Comparison of ENCODE assay signal across 8 cellular contexts in genomic region chr1:9292361-9293240, GRCh38. TPM values are rescaled to one million over a fixed set of nuclear protein-coding genes. Genes with fewer than 3 reads are reported as not detected.
DNase-seq lines count a peak whose midpoint lies in the region; ATAC-seq and TF ChIP-seq lines count a peak whose summit lies in the region.

SPSB1 (plus strand) TSS chr1:9292894; CDS start chr1:9355892, 62,998 bp downstream.

- ATAC-seq in activated T-cell treated with anti-CD3 and anti-CD28 coated beads, Interleukin-2, amount 50 U/mL, for 4 hours: peak; percentile 53 to 54
- ATAC-seq in HG03159 (IDR thresholded peaks at IDR 0.05; ENCODE audit: unreplicated experiment): no peak

- H3K4me1 Mint-ChIP-seq in HFFc6 (ENCODE audit: low read depth): peaks cover 25% of the 10 kb centered on the region
- peaks cover 23% of the 10 kb centered on the region for H3K4me1 Mint-ChIP-seq in activated T-cell treated with anti-CD3 and anti-CD28 coated beads, Interleukin-2, amount 50 U/mL, for 4 hours (ENCODE audit: low read depth)

- H3K27me3 ChIP-seq in OCI-LY1 (ENCODE audit: insufficient read depth, low read length) (peaks cover 5% of the 10 kb centered on the region; the same call in 1 of the 2 replicates), esophagus muscularis mucosa (no peaks in the 10 kb centered on the region), muscle layer of colon (ENCODE audit: control insufficient read depth in 1 of 2, insufficient read depth in 2 of 2, low read length in 2 of 2) (no peaks in the 10 kb centered on the region)

- H3K79me2 ChIP-seq in OCI-LY1 (ENCODE audit: insufficient read depth, low read length): peaks cover 27% of the 10 kb centered on the region; the same call in 1 of the 2 replicates

- intact Hi-C loops in esophagus muscularis mucosa (cut with DNase I): no loop called here

- H3K36me3 Mint-ChIP-seq in HFFc6 (ENCODE audit: low read depth): peaks cover 16% of the 10 kb centered on the region; the same call in 1 of the 2 replicates
- peaks cover 8% of the 10 kb centered on the region for H3K36me3 Mint-ChIP-seq in activated T-cell treated with anti-CD3 and anti-CD28 coated beads, Interleukin-2, amount 50 U/mL, for 4 hours (ENCODE audit: insufficient read depth)

- H3K4me1 ChIP-seq in OCI-LY1 (ENCODE audit: insufficient read depth, low read length, severe bottlenecking): peaks cover 33% of the 10 kb centered on the region
- H3K4me1 ChIP-seq in esophagus muscularis mucosa: peaks cover 40 to 65% (median 64%) of the 10 kb centered on the region in 4 donors
- peaks cover 41% of the 10 kb centered on the region for H3K4me1 ChIP-seq in muscle layer of colon (ENCODE audit: insufficient read depth, low read length)

- H3K36me3 ChIP-seq in OCI-LY1 (ENCODE audit: insufficient read depth, low read length): peaks cover 8% of the 10 kb centered on the region; the same call in 1 of the 2 replicates
- peaks cover 0 to 5% (median 0%) of the 10 kb centered on the region in 4 donors for H3K36me3 ChIP-seq in esophagus muscularis mucosa
- no peaks in the 10 kb centered on the region for H3K36me3 ChIP-seq in muscle layer of colon (ENCODE audit: insufficient read depth, low read length)

- no peak within 1 kb of the TSS for H2AFZ ChIP-seq in OCI-LY1 (ENCODE audit: low read length)

- no CpG with 5 or more reads among the region's 119 CpGs for WGBS in esophagus muscularis mucosa

- peak within 1 kb of the TSS; percentile 62 for H3K27ac Mint-ChIP-seq in HFFc6

- DNase-seq in DMS 273 (lab: John Stamatoyannopoulos, UW; ENCODE audit: unreplicated experiment): peak; percentile 86
- peak; percentile 71 for DNase-seq in HFFc6
- DNase-seq in activated T-cell treated with anti-CD3 and anti-CD28 coated beads, Interleukin-2, amount 50 U/mL, for 4 hours: peak; percentile 59
- DNase-seq in esophagus muscularis mucosa (ENCODE audit: extremely low spot score): no peak
- DNase-seq in stimulated activated naive CD4-positive, alpha-beta T cell treated with Interleukin-2 at 50 U/mL for 16 hours (lab: John Stamatoyannopoulos, UW): peak; percentile 54

- H3K9me3 ChIP-seq in OCI-LY1 (ENCODE audit: low read length) (peaks cover 4% of the 10 kb centered on the region), esophagus muscularis mucosa (peaks cover 0 to 17% (median 13%) of the 10 kb centered on the region in 4 donors), muscle layer of colon (ENCODE audit: low read length) (peaks cover 7% of the 10 kb centered on the region)

- no peak for TF ChIP-seq EP300 in esophagus muscularis mucosa (IDR thresholded peaks at IDR 0.05)

- peak; percentile 46 for TF ChIP-seq POLR2A in esophagus muscularis mucosa (IDR thresholded peaks at IDR 0.05; ENCODE audit: low read depth)

- H3K4me3 ChIP-seq in OCI-LY1 (ENCODE audit: low read depth, low read length, poor library complexity, severe bottlenecking) (peak within 1 kb of the TSS; percentile 75), esophagus muscularis mucosa (peak within 1 kb of the TSS; percentile 76 to 98 (median 96)), muscle layer of colon (ENCODE audit: low read depth in 1 of 2, low read length in 2 of 2) (peak within 1 kb of the TSS; percentile 76 to 89)

- H3K9me2 ChIP-seq in OCI-LY1 (ENCODE audit: low read depth, low read length): no peaks in the 10 kb centered on the region

- no peaks in the 10 kb centered on the region for H3F3A ChIP-seq in OCI-LY1 (ENCODE audit: insufficient read depth, low read length)

- H3K27me3 Mint-ChIP-seq in HFFc6 (ENCODE audit: insufficient read depth): no peaks in the 10 kb centered on the region
- peaks cover 2% of the 10 kb centered on the region for H3K27me3 Mint-ChIP-seq in activated T-cell treated with anti-CD3 and anti-CD28 coated beads, Interleukin-2, amount 50 U/mL, for 4 hours (ENCODE audit: low read depth)

- H3K27ac ChIP-seq in OCI-LY1 (ENCODE audit: low read depth, low read length, poor library complexity, severe bottlenecking) (no peak within 1 kb of the TSS), esophagus muscularis mucosa (replicated peaks in 1 of 4) (peak within 1 kb of the TSS; percentile 93 to 99 (median 98)), muscle layer of colon (ENCODE audit: low read depth, low read length) (peak within 1 kb of the TSS; percentile 92)

- H3K4me3 Mint-ChIP-seq in HFFc6: peak within 1 kb of the TSS; percentile 81
- peak within 1 kb of the TSS; percentile 60 for H3K4me3 Mint-ChIP-seq in activated T-cell treated with anti-CD3 and anti-CD28 coated beads, Interleukin-2, amount 50 U/mL, for 4 hours

- H3K9ac ChIP-seq in OCI-LY1 (ENCODE audit: low read length) (peak within 1 kb of the TSS; percentile 65), muscle layer of colon (ENCODE audit: low read length) (peak within 1 kb of the TSS; percentile 81)

- H3K4me2 ChIP-seq in OCI-LY1 (ENCODE audit: low read length): peak within 1 kb of the TSS; percentile 88

- H3K9me3 Mint-ChIP-seq in HFFc6: peaks cover 10% of the 10 kb centered on the region
- peaks cover 5% of the 10 kb centered on the region for H3K9me3 Mint-ChIP-seq in activated T-cell treated with anti-CD3 and anti-CD28 coated beads, Interleukin-2, amount 50 U/mL, for 4 hours

- H4K20me1 ChIP-seq in OCI-LY1 (ENCODE audit: insufficient read depth, low read length): no peaks in the 10 kb centered on the region

- TF ChIP-seq CTCF in HFFc6 (IDR thresholded peaks at IDR 0.05) (peak; percentile 30; the same call in 1 of the 2 replicates), OCI-LY1 (IDR thresholded peaks at IDR 0.05; ENCODE audit: low read length) (no peak), esophagus muscularis mucosa (IDR thresholded peaks at IDR 0.05) (peak in 1 of 3 experiments; percentile 24)

RNA-seq across cellular contexts. Expression of gene SPSB1, which starts in this region (rescaled TPM):
- 10 to 100 TPM in 1 of 6 experiments, 1 to 10 TPM in 5; 5.9 to 10.4 (median 8.6) TPM for total RNA-seq in HFFc6 (2021; fragmentation: NEBNext Ultra II Directional; extraction: Animal tissue kit (Norgen Biotek cat#: 25700))
- 1 to 10 TPM; 2.3 to 3.8 (median 3.0) TPM for total RNA-seq in activated T-cell treated with anti-CD3 and anti-CD28 coated beads, Interleukin-2, amount 50 U/mL, for 4 hours
- 100 to 1,000 TPM in 2 of 4 donors, 10 to 100 TPM in 2; 61.0 to 104 (median 97.4) TPM for total RNA-seq in esophagus muscularis mucosa

Comparison
In these comparisons a context has a peak if more than half of its experiments do, and no peak if none do; other contexts are left out.
1. RNA of gene SPSB1 (total RNA-seq): 61.0 to 104 TPM in esophagus muscularis mucosa; 5.9 to 10.4 TPM in HFFc6 and 2.3 to 3.8 TPM in activated T-cell treated with anti-CD3 and anti-CD28 coated beads, Interleukin-2, amount 50 U/mL, for 4 hours; every median in the first group is over 4 times any median in the second.
2. Peak in every context shown above with its lines, with median percentiles within 50 percentile points of each other: H3K4me3 ChIP-seq.